ENCODE assay signal across 8 cellular contexts in the genomic region with DNA sequence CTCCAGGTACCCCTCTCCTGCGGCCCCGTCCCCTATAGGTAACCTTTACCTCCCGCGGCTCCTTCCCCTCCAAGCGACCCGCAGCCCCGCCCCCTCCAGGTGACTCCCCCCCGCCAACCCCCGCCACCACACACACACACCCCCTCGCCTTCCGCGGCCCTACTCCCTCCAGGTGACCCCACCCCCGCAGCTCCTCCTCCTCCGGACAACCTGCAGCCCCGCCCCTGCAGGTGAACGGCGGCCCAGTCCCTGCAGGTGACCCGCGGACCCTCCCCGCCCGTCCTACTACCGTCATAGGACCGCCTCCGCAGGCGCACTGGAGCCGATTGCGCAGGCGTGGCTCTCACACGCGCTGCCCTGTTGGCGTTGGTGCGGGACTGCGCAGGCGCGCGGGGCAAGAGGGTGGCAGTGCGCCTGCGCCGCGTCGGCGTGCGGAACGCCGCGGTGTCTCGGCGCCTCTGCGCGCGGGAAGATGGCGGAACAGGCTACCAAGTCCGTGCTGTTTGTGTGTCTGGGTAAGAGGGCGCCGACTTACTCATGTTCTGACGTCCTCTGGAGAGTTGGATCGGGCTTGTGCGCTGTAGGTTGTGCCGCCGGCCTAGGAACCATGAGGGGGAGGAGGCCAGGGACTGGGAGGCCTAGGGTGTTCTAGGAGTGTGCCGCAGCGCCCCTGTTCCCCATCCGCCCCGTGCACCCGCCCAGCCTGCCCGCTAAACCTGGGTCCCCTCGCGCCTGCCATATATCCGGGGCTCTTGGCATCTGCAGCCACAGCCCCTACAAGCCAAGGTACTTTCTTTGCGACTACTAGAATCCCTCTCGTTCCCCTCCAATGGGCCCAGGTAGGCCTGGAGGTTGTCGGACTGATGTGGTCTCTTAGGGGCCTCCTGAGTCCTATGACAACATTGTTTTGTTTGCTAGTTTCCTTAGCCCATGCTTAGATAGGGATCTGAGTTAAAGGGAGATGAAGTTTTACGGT.
DNase-seq lines count a peak whose midpoint lies in the region; TF ChIP-seq lines count a peak whose summit lies in the region.

A gene (plus strand): TSS at position 455 of the 976 bp plus-strand sequence. CDS start 18 bp downstream, at position 473.

- peak within 1 kb of the TSS; percentile 67 for H2AFZ ChIP-seq in MM.1S (ENCODE audit: low read length)

- peak within 1 kb of the TSS; percentile 90 for H3K9ac ChIP-seq in MM.1S (ENCODE audit: low read length)

- no peaks in the 10 kb centered on the region for H3K9me3 ChIP-seq in MM.1S (replicated peaks; ENCODE audit: insufficient read depth, low read length)

- peak within 1 kb of the TSS; percentile 79 for H3K27ac Mint-ChIP-seq in nephron progenitor cell
- peak within 1 kb of the TSS; percentile 94 for H3K27ac Mint-ChIP-seq in stimulated activated naive CD8-positive, alpha-beta T cell treated with anti-CD3 and anti-CD28 coated beads, Interleukin-15, Interleukin-2, amounts not matched to agents 100 ng/mL and 50 ng/mL, for 24 hours

- peaks cover 50% of the 10 kb centered on the region for H3K79me2 ChIP-seq in MM.1S (ENCODE audit: low read length)

- H3F3A ChIP-seq in MM.1S (ENCODE audit: insufficient read depth, low read length), result no peaks in the 10 kb centered on the region

- peaks cover 37% of the 10 kb centered on the region for H3K9me3 Mint-ChIP-seq in nephron progenitor cell
- H3K9me3 Mint-ChIP-seq in stimulated activated naive CD8-positive, alpha-beta T cell treated with anti-CD3 and anti-CD28 coated beads, Interleukin-15, Interleukin-2, amounts not matched to agents 100 ng/mL and 50 ng/mL, for 24 hours, result no peaks in the 10 kb centered on the region

- H4K20me1 ChIP-seq in MM.1S (ENCODE audit: insufficient read depth, low read length), result peaks cover 19% of the 10 kb centered on the region; the same call in 1 of the 2 replicates

- peaks cover 31% of the 10 kb centered on the region for H3K27me3 Mint-ChIP-seq in nephron progenitor cell (ENCODE audit: low read depth, poor library complexity)
- no peaks in the 10 kb centered on the region for H3K27me3 Mint-ChIP-seq in stimulated activated naive CD8-positive, alpha-beta T cell treated with anti-CD3 and anti-CD28 coated beads, Interleukin-15, Interleukin-2, amounts not matched to agents 100 ng/mL and 50 ng/mL, for 24 hours

- no peaks in the 10 kb centered on the region for H3K36me3 ChIP-seq in MM.1S (replicated peaks; ENCODE audit: insufficient read depth, low read length)

- peak; percentile 82 for DNase-seq in GF-D8 (lab: John Stamatoyannopoulos, UW)
- peak; percentile 91 for DNase-seq in HCEC 1CT
- DNase-seq in MM.1S, result peak; percentile 97
- peak; percentile 90 for DNase-seq in SHP77 treated with DMSO at 0.1 percent for 48 hours (lab: John Stamatoyannopoulos, UW)
- DNase-seq in activated effector memory CD4-positive, alpha-beta T cell treated with anti-CD3 and anti-CD28 coated beads, Interleukin-2, amount 50 U/mL, for 16 hours, result peak; percentile 98
- peak; percentile 91 for DNase-seq in fibroblast of the conjunctiva (ENCODE audit: low read depth)
- peak; percentile 94 for DNase-seq in nephron progenitor cell

- no peaks in the 10 kb centered on the region for H3K9me2 ChIP-seq in MM.1S (replicated peaks; ENCODE audit: insufficient read depth, low read length)

- H3K27me3 ChIP-seq in MM.1S (replicated peaks; ENCODE audit: insufficient read depth, low read length), result no peaks in the 10 kb centered on the region

- H3K27ac ChIP-seq in MM.1S (ENCODE audit: low read length), result peak within 1 kb of the TSS; percentile 60; the same call in 1 of the 2 replicates

- peak within 1 kb of the TSS; percentile 92 for H3K4me3 Mint-ChIP-seq in nephron progenitor cell
- H3K4me3 Mint-ChIP-seq in stimulated activated naive CD8-positive, alpha-beta T cell treated with anti-CD3 and anti-CD28 coated beads, Interleukin-15, Interleukin-2, amounts not matched to agents 100 ng/mL and 50 ng/mL, for 24 hours, result peak within 1 kb of the TSS; percentile 90

- peaks cover 30% of the 10 kb centered on the region for H3K4me1 Mint-ChIP-seq in nephron progenitor cell
- H3K4me1 Mint-ChIP-seq in stimulated activated naive CD8-positive, alpha-beta T cell treated with anti-CD3 and anti-CD28 coated beads, Interleukin-15, Interleukin-2, amounts not matched to agents 100 ng/mL and 50 ng/mL, for 24 hours (ENCODE audit: low read depth), result peaks cover 52% of the 10 kb centered on the region

- H3K36me3 Mint-ChIP-seq in nephron progenitor cell (ENCODE audit: low read depth), result peaks cover 39% of the 10 kb centered on the region
- peaks cover 45% of the 10 kb centered on the region for H3K36me3 Mint-ChIP-seq in stimulated activated naive CD8-positive, alpha-beta T cell treated with anti-CD3 and anti-CD28 coated beads, Interleukin-15, Interleukin-2, amounts not matched to agents 100 ng/mL and 50 ng/mL, for 24 hours (ENCODE audit: low read depth)

- H3K4me2 ChIP-seq in MM.1S (ENCODE audit: low read depth, low read length), result peak within 1 kb of the TSS; percentile 90

- H3K4me3 ChIP-seq in MM.1S (ENCODE audit: low read length), result peak within 1 kb of the TSS; percentile 88

- peaks cover 4% of the 10 kb centered on the region; the same call in 1 of the 2 replicates for H3K4me1 ChIP-seq in MM.1S (ENCODE audit: low read length)

- TF ChIP-seq CTCF in MM.1S (IDR thresholded peaks at IDR 0.05; ENCODE audit: low read length) (no peak), nephron progenitor cell (IDR thresholded peaks at IDR 0.05) (no peak)

Comparison
In these comparisons a context has a peak if more than half of its experiments do, and no peak if none do; other contexts are left out.
1. Peak in every context shown above with its lines: DNase-seq, H3K4me3 ChIP-seq and H3K27ac ChIP-seq.